ENCODE assay signal across 17 cellular contexts in genomic region chr4:26185436-26185835, GRCh38.
DNase-seq lines count a peak whose midpoint lies in the region; ATAC-seq and TF ChIP-seq lines count a peak whose summit lies in the region.
"Had no signal": no experiment of that assay in that cellular context is flagged by ENCODE, and none has a peak within 500 bp of the region (broad histone marks: within the 10 kb centered on the region; RNA-seq: fewer than 3 reads in every experiment).

No MANE protein-coding gene starts in this region.

- intact Hi-C loops in head of caudate nucleus (cut with DNase I) = no loop called here

- CTCF ChIA-PET in HEK293 (lab: Yijun Ruan, JAX) = no interaction called here

- H3K4me2 ChIP-seq in GM23248 (ENCODE audit: unreplicated experiment) = no peak overlapping the region

- H4K20me1 ChIP-seq in GM23248 (ENCODE audit: insufficient read depth) = no peaks in the 10 kb centered on the region

- peaks cover 17% of the 10 kb centered on the region for H3K4me1 ChIP-seq in GM23248 (ENCODE audit: insufficient read depth)
- no peaks in the 10 kb centered on the region for H3K4me1 ChIP-seq in HEK293 (ENCODE audit: control insufficient read depth, insufficient read depth, low read length)
- H3K4me1 ChIP-seq: BE2C, HAP-1 had no signal

- H3K4me3 ChIP-seq in GM23248 (no peak overlapping the region), HEK293 (ENCODE audit: low read depth, low read length) (no peak overlapping the region)
- H3K4me3 ChIP-seq: HAP-1 had no signal

- no peaks in the 10 kb centered on the region for H3K9me2 ChIP-seq in GM23248 (ENCODE audit: insufficient read depth)

- no peak for ATAC-seq in HG02763 (IDR thresholded peaks at IDR 0.05; ENCODE audit: unreplicated experiment)
- ATAC-seq: HepG2 had no signal

- H3K27me3 ChIP-seq in GM23248 (replicated peaks; ENCODE audit: insufficient read depth) = no peaks in the 10 kb centered on the region
- H3K27me3 ChIP-seq: BE2C had no signal

- POLR2A ChIA-PET in HEK293 (lab: Yijun Ruan, JAX) = no interaction called here

- in situ Hi-C loops in GM23248 (cut with MboI) = no loop called here

- no peaks in the 10 kb centered on the region for H3K36me3 ChIP-seq in GM23248 (ENCODE audit: low read depth)
- no peaks in the 10 kb centered on the region for H3K36me3 ChIP-seq in HEK293 (ENCODE audit: control insufficient read depth in 2 of 2, insufficient read depth in 1 of 2, low read length in 2 of 2)
- H3K36me3 ChIP-seq: BE2C, HAP-1 had no signal

- no peak overlapping the region for H2AFZ ChIP-seq in GM23248

- 90 to 93% methylated on average over 7 of the region's 7 CpGs for WGBS in GM23248 (ENCODE audit: low coverage in 1 of 2, low lambda C conversion rate in 2 of 2, missing lambda C conversion rate in 2 of 2), 2 experiments

- peaks cover 4% of the 10 kb centered on the region; the same call in 1 of the 2 replicates for H3F3A ChIP-seq in GM23248 (ENCODE audit: insufficient read depth)

- H3K27ac ChIP-seq in GM23248 = no peak overlapping the region
- H3K27ac ChIP-seq in HEK293 (ENCODE audit: extremely low read depth, low read depth, low read length) = no peak overlapping the region

- H3K9me3 ChIP-seq in GM23248 (ENCODE audit: low read depth) (no peaks in the 10 kb centered on the region), HEK293 (ENCODE audit: control insufficient read depth, insufficient read depth, low read depth, low read length) (no peaks in the 10 kb centered on the region)
- H3K9me3 ChIP-seq: BE2C, HAP-1 had no signal

- TF ChIP-seq CTCF in HEK293 (tag by site-specific recombination; IDR thresholded peaks at IDR 0.05) = no peak

- H3K79me2 ChIP-seq in GM23248 (ENCODE audit: insufficient read depth) = no peaks in the 10 kb centered on the region

- peak; percentile 36 for DNase-seq in GM23248
- DNase-seq in T1000 (lab: John Stamatoyannopoulos, UW) = peak; percentile 21
- DNase-seq in renal cortical epithelial cell (ENCODE audit: low read depth) = peak; percentile 29
- no peak for DNase-seq in head of caudate nucleus
- no peak for DNase-seq in GM19238 (ENCODE audit: insufficient read length, low spot score)
- DNase-seq: ACHN; BE2C; C1 segment of cervical spinal cord; CD4-positive, CD25-positive, alpha-beta regulatory T cell; CD8-positive, alpha-beta memory T cell; COR-L47; GF-D8; KG1 had no signal

- no peak overlapping the region for H3K9ac ChIP-seq in GM23248

TF ChIP-seq in HEK293, 187 proteins besides CTCF, POLR2A, EP300 and RAD21:
- no peak for TF ChIP-seq PRDM6 (tag by site-specific recombination; IDR thresholded peaks at IDR 0.05)
- TF ChIP-seq ZNF629 (tag by site-specific recombination; IDR thresholded peaks at IDR 0.05) = no peak
- TF ChIP-seq KLF8 (tag by site-specific recombination; IDR thresholded peaks at IDR 0.05) = no peak
- TF ChIP-seq RBAK (tag by site-specific recombination; IDR thresholded peaks at IDR 0.05) = no peak
- no peak for TF ChIP-seq ZSCAN18 (tag by site-specific recombination; IDR thresholded peaks at IDR 0.05)
- TF ChIP-seq ZNF175 (tag by site-specific recombination; IDR thresholded peaks at IDR 0.05) = no peak
- TF ChIP-seq ZBTB20 (tag by site-specific recombination; IDR thresholded peaks at IDR 0.05) = peak; percentile 27; the same call in 1 of the 2 replicates
- TF ChIP-seq SP2 (tag by site-specific recombination; IDR thresholded peaks at IDR 0.05) = no peak

Comparison
In these comparisons a context has a peak if more than half of its experiments do, and no peak if none do; other contexts are left out.
1. DNase-seq: peak in GM23248 (single experiment), T1000 (single experiment) and renal cortical epithelial cell (single experiment); none in head of caudate nucleus (0 of 42) and GM19238 (single experiment).